In genomic region chr22:19892249-19892879, GRCh38 we compare ENCODE assay signal across 8 cellular contexts. TPM values are rescaled to one million over a fixed set of nuclear protein-coding genes. Genes with fewer than 3 reads are reported as not detected.
DNase-seq lines count a peak whose midpoint lies in the region; ATAC-seq and TF ChIP-seq lines count a peak whose summit lies in the region.

No MANE protein-coding gene starts in this region.

- no peak overlapping the region for H3K4me3 Mint-ChIP-seq in glutamatergic neuron (ENCODE audit: unreplicated experiment)

- H3K27me3 Mint-ChIP-seq in glutamatergic neuron (ENCODE audit: unreplicated experiment), result peaks cover 3% of the 10 kb centered on the region

- H3K4me3 ChIP-seq in fibroblast of pulmonary artery (replicated peaks; ENCODE audit: low read depth, low read length), result no peak overlapping the region

- H3K4me1 Mint-ChIP-seq in glutamatergic neuron (ENCODE audit: low read depth, unreplicated experiment), result peaks cover 2% of the 10 kb centered on the region

- H3K36me3 Mint-ChIP-seq in glutamatergic neuron (ENCODE audit: unreplicated experiment), result no peaks in the 10 kb centered on the region

- TF ChIP-seq CTCF in fibroblast of pulmonary artery (IDR thresholded peaks at IDR 0.05; ENCODE audit: low read length, missing control alignments) (no peak), glutamatergic neuron (IDR thresholded peaks at IDR 0.05; ENCODE audit: partially characterized antibody, unreplicated experiment) (no peak)

- H3K9me3 Mint-ChIP-seq in glutamatergic neuron (ENCODE audit: unreplicated experiment), result peaks cover 3% of the 10 kb centered on the region

- H3K27ac Mint-ChIP-seq in glutamatergic neuron (ENCODE audit: unreplicated experiment), result no peak overlapping the region

- ATAC-seq in HG03439 (IDR thresholded peaks at IDR 0.05; ENCODE audit: unreplicated experiment), result no peak

- peak; percentile 35 for DNase-seq in activated T-cell treated with anti-CD3 and anti-CD28 coated beads for 1 hour (ENCODE audit: low read depth)
- no peak for DNase-seq in activated T-cell treated with anti-CD3 and anti-CD28 coated beads for 4 hours
- DNase-seq in activated CD4-positive, alpha-beta T cell treated with anti-CD3 and anti-CD28 coated beads, Interleukin-2, amount 50 U/mL, for 48 hours, result peak; percentile 62 to 73
- peak; percentile 69 for DNase-seq in fibroblast of pulmonary artery (ENCODE audit: low read depth)
- peak; percentile 70 for DNase-seq in stimulated activated CD4-positive, alpha-beta T cell treated with anti-CD3 and anti-CD28 coated beads, Interleukin-4, amount 100 ng/mL, for 1 hour
- no peak for DNase-seq in glutamatergic neuron
- no peak for DNase-seq in cerebellar nuclear complex (lab: John Stamatoyannopoulos, UW)

RNA-seq across cellular contexts. Expression of gene GNB1L, which starts 37.7 kb away (rescaled TPM):
- 5.0 TPM for total RNA-seq in glutamatergic neuron (ENCODE audit: unreplicated experiment)

RNA-seq across cellular contexts. Expression of gene RTL10, which starts 37.7 kb away (rescaled TPM):
- 12.1 TPM for total RNA-seq in glutamatergic neuron (ENCODE audit: unreplicated experiment)

RNA-seq across cellular contexts. Expression of gene COMT, which starts 49.2 kb away (rescaled TPM):
- 34.8 TPM for total RNA-seq in glutamatergic neuron (ENCODE audit: unreplicated experiment)

RNA-seq across cellular contexts. Expression of gene TXNRD2, which starts 49.3 kb away (rescaled TPM):
- 6.4 TPM for total RNA-seq in glutamatergic neuron (ENCODE audit: unreplicated experiment)

Comparison
In these comparisons a context has a peak if more than half of its experiments do, and no peak if none do; other contexts are left out.
1. DNase-seq: peak in activated T-cell treated with anti-CD3 and anti-CD28 coated beads for 1 hour (single experiment), activated CD4-positive, alpha-beta T cell treated with anti-CD3 and anti-CD28 coated beads, Interleukin-2, amount 50 U/mL, for 48 hours (2 of 2), fibroblast of pulmonary artery (single experiment) and stimulated activated CD4-positive, alpha-beta T cell treated with anti-CD3 and anti-CD28 coated beads, Interleukin-4, amount 100 ng/mL, for 1 hour (single experiment); none in activated T-cell treated with anti-CD3 and anti-CD28 coated beads for 4 hours (single experiment), glutamatergic neuron (single experiment) and cerebellar nuclear complex (0 of 2).